ENCODE assay signal across 27 cellular contexts in genomic region chr3:73653877-73654276, GRCh38. TPM values are rescaled to one million over a fixed set of nuclear protein-coding genes. Genes with fewer than 3 reads are reported as not detected.
DNase-seq lines count a peak whose midpoint lies in the region; ATAC-seq, FAIRE-seq and TF ChIP-seq lines count a peak whose summit lies in the region.
"Had no signal": no experiment of that assay in that cellular context is flagged by ENCODE, and none has a peak within 500 bp of the region (broad histone marks: within the 10 kb centered on the region; RNA-seq: fewer than 3 reads in every experiment).

No MANE protein-coding gene starts in this region.

- H4K20me1 ChIP-seq in BLaER1 treated with 17β-estradiol and CSF1 and Interleukin-3, amounts not matched to agents 10 nM and 100 nM, result no peaks in the 10 kb centered on the region
- H4K20me1 ChIP-seq in IMR-90 (ENCODE audit: insufficient read depth, low read length), result no peaks in the 10 kb centered on the region

- H3K79me1 ChIP-seq in IMR-90 (ENCODE audit: low read depth in 1 of 2, low read length in 2 of 2), result no peaks in the 10 kb centered on the region
- H3K79me1 ChIP-seq in mesenchymal stem cell (replicated peaks; ENCODE audit: low read length, poor library complexity, severe bottlenecking), result no peaks in the 10 kb centered on the region

- H2AK5ac ChIP-seq in IMR-90 (ENCODE audit: low read depth, low read length) (no peak overlapping the region), mesenchymal stem cell (ENCODE audit: low read length, severe bottlenecking) (no peak overlapping the region)

- H3K56ac ChIP-seq in IMR-90 (ENCODE audit: extremely low read depth, insufficient read depth, low read length), result no peak overlapping the region

- no peak overlapping the region for H3K14ac ChIP-seq in IMR-90 (replicated peaks; ENCODE audit: low read depth, low read length)
- no peak overlapping the region for H3K14ac ChIP-seq in mesenchymal stem cell (ENCODE audit: low read length in 2 of 2)

- peaks cover 0 to 47% (median 30%) of the 10 kb centered on the region in 10 experiments; a peak in 14 of 20 replicates for H3K4me1 ChIP-seq in BLaER1 treated with 17β-estradiol and CSF1 and Interleukin-3, amounts not matched to agents 10 nM and 100 nM
- peaks cover 7% of the 10 kb centered on the region for H3K4me1 ChIP-seq in IMR-90 (ENCODE audit: control insufficient read depth, insufficient read depth, low read length)
- H3K4me1 ChIP-seq in mesenchymal stem cell (ENCODE audit: control insufficient read depth, insufficient read depth, low read depth, low read length), result peaks cover 3% of the 10 kb centered on the region
- H3K4me1 ChIP-seq: heart right ventricle, pancreas had no signal

- TF ChIP-seq POLR2A in IMR-90 (IDR thresholded peaks at IDR 0.05; ENCODE audit: low read depth, low read length) (no peak), GM12892 (IDR thresholded peaks at IDR 0.05; ENCODE audit: low read depth, low read length) (no peak)

- TF ChIP-seq RAD21 in IMR-90 (IDR thresholded peaks at IDR 0.05; ENCODE audit: low read length), result no peak

- FAIRE-seq in GM12892 (lab: Jason Lieb, UNC), result no peak
- FAIRE-seq: D721Med, HTR-8/SVneo, pancreas, TTC549 had no signal

- 0 out of 20 replicates have a peak overlapping the region, but pooled peaks of 1 of the 10 experiments have one; percentile 18 for H3K4me3 ChIP-seq in BLaER1 treated with 17β-estradiol and CSF1 and Interleukin-3, amounts not matched to agents 10 nM and 100 nM
- H3K4me3 ChIP-seq in IMR-90 (ENCODE audit: insufficient read depth, low read depth, low read length) (no peak overlapping the region), choroid plexus epithelial cell (ENCODE audit: low read depth, low read length) (no peak overlapping the region), mesenchymal stem cell (ENCODE audit: insufficient read depth in 1 of 2, low read depth in 1 of 2, low read length in 2 of 2) (no peak overlapping the region)
- H3K4me3 ChIP-seq: dorsolateral prefrontal cortex, heart right ventricle, pancreas had no signal

- dilution Hi-C loops in IMR-90 (cut with HindIII; ENCODE audit: low sequenced_read_pairs, unreplicated experiment), result no loop called here

- H2BK5ac ChIP-seq in IMR-90 (ENCODE audit: low read depth, low read length, poor library complexity, severe bottlenecking), result no peak overlapping the region
- no peak overlapping the region for H2BK5ac ChIP-seq in mesenchymal stem cell (ENCODE audit: low read depth, low read length, poor library complexity, severe bottlenecking)

- H2BK20ac ChIP-seq in IMR-90 (ENCODE audit: low read depth, low read length), result no peak overlapping the region

- H2BK120ac ChIP-seq in IMR-90 (ENCODE audit: low read depth, low read length), result no peak overlapping the region
- no peak overlapping the region for H2BK120ac ChIP-seq in mesenchymal stem cell (ENCODE audit: low read depth, low read length)

- H4K91ac ChIP-seq in IMR-90 (ENCODE audit: insufficient read depth, low read depth, low read length) (no peak overlapping the region), mesenchymal stem cell (ENCODE audit: low read length) (no peak overlapping the region)

- H3K4me2 ChIP-seq in BLaER1 treated with 17β-estradiol and CSF1 and Interleukin-3, amounts not matched to agents 10 nM and 100 nM, result peak overlapping the region in 7 of 11 experiments; percentile 18 to 78 (median 46); a peak in 12 of 22 replicates
- H3K4me2 ChIP-seq in IMR-90 (ENCODE audit: low read depth, low read length) (no peak overlapping the region), mesenchymal stem cell (ENCODE audit: low read length, poor library complexity, severe bottlenecking) (no peak overlapping the region)

- H2BK15ac ChIP-seq in IMR-90 (ENCODE audit: low read depth, low read length) (no peak overlapping the region), mesenchymal stem cell (ENCODE audit: low read depth, poor library complexity, severe bottlenecking) (no peak overlapping the region)

- peaks cover 0 to 10% (median 4%) of the 10 kb centered on the region in 11 experiments; a peak in 5 of 22 replicates for H3K9me3 ChIP-seq in BLaER1 treated with 17β-estradiol and CSF1 and Interleukin-3, amounts not matched to agents 10 nM and 100 nM (replicated peaks in 1 of 11)
- no peaks in the 10 kb centered on the region for H3K9me3 ChIP-seq in IMR-90 (ENCODE audit: control insufficient read depth, insufficient read depth, low read length)
- H3K9me3 ChIP-seq in mesenchymal stem cell (ENCODE audit: control insufficient read depth, low read length), result no peaks in the 10 kb centered on the region
- H3K9me3 ChIP-seq: heart right ventricle, pancreas had no signal

- in situ Hi-C loops in IMR-90 (cut with MboI; ENCODE audit: low sequenced_read_pairs), result no loop called here

- CTCF ChIA-PET in IMR-90 (lab: Yijun Ruan, JAX) (no interaction called here), GM10248 (lab: Yijun Ruan, JAX) (no interaction called here)

- peak; percentile 53 for ATAC-seq in IMR-90 (ENCODE audit: low read depth)
- ATAC-seq: activated CD4-positive, CD25-positive, alpha-beta regulatory T cell treated with anti-CD3 and anti-CD28 coated beads, Interleukin-2, amount 50 U/mL, for 24 hours; HCT116; heart right ventricle; pancreas had no signal

- TF ChIP-seq CTCF in IMR-90 (conservative IDR thresholded peaks at IDR 0.05; ENCODE audit: low read depth, low read length) (no peak), choroid plexus epithelial cell (conservative IDR thresholded peaks at IDR 0.05; ENCODE audit: low read depth, low read length) (no peak), GM10248 (IDR thresholded peaks at IDR 0.05; ENCODE audit: control extremely low read depth, extremely low read depth, low read depth, missing control alignments) (no peak)

- WGBS in IMR-90 (ENCODE audit: extremely low coverage in 2 of 2, insufficient read length in 1 of 2), 2 experiments, result no CpG with 5 or more reads among the region's 1 CpG
- WGBS in mesenchymal stem cell, result 100% methylated on average over 1 of the region's 1 CpG

- H2AK9ac ChIP-seq in IMR-90 (replicated peaks; ENCODE audit: low read depth, low read length, poor library complexity), result no peak overlapping the region

- no peak overlapping the region for H3K9ac ChIP-seq in BLaER1 treated with 17β-estradiol and CSF1 and Interleukin-3, amounts not matched to agents 10 nM and 100 nM
- H3K9ac ChIP-seq in IMR-90 (ENCODE audit: low read depth, low read length) (no peak overlapping the region), mesenchymal stem cell (ENCODE audit: low read length) (no peak overlapping the region)

- no peak overlapping the region for H2AFZ ChIP-seq in IMR-90 (replicated peaks; ENCODE audit: low read length, poor library complexity)
- no peak overlapping the region for H2AFZ ChIP-seq in mesenchymal stem cell (ENCODE audit: low read depth, low read length)

- H4K8ac ChIP-seq in IMR-90 (ENCODE audit: low read depth in 2 of 2, low read length in 2 of 2) (no peak overlapping the region), mesenchymal stem cell (ENCODE audit: low read length) (no peak overlapping the region)

- no TSS peak for BruUV-seq in IMR-90 (replicated peaks; lab: Mats Ljungman, UMichigan)

- H3K36me3 ChIP-seq in BLaER1 treated with 17β-estradiol and CSF1 and Interleukin-3, amounts not matched to agents 10 nM and 100 nM, result no peaks in the 10 kb centered on the region
- H3K36me3 ChIP-seq in IMR-90 (ENCODE audit: control insufficient read depth, insufficient read depth, low read length), result no peaks in the 10 kb centered on the region
- no peaks in the 10 kb centered on the region for H3K36me3 ChIP-seq in mesenchymal stem cell (ENCODE audit: control insufficient read depth in 1 of 2, insufficient read depth in 2 of 2, low read depth in 1 of 2, low read length in 2 of 2)
- H3K36me3 ChIP-seq: heart right ventricle, pancreas had no signal

- no peak overlapping the region for H3K4ac ChIP-seq in IMR-90 (ENCODE audit: low read depth, low read length)
- no peak overlapping the region for H3K4ac ChIP-seq in mesenchymal stem cell (ENCODE audit: low read depth in 1 of 2, low read length in 2 of 2)

- peaks cover 3% of the 10 kb centered on the region for H3K9me1 ChIP-seq in IMR-90 (ENCODE audit: insufficient read depth, low read length)

- no peaks in the 10 kb centered on the region for H3K27me3 ChIP-seq in BLaER1 treated with 17β-estradiol and CSF1 and Interleukin-3, amounts not matched to agents 10 nM and 100 nM
- H3K27me3 ChIP-seq in IMR-90 (ENCODE audit: control insufficient read depth, insufficient read depth, low read length), result no peaks in the 10 kb centered on the region
- no peaks in the 10 kb centered on the region for H3K27me3 ChIP-seq in mesenchymal stem cell (ENCODE audit: control insufficient read depth in 1 of 2, insufficient read depth in 1 of 2, low read length in 2 of 2)
- H3K27me3 ChIP-seq: dorsolateral prefrontal cortex, heart right ventricle, pancreas had no signal

- H2BK12ac ChIP-seq in mesenchymal stem cell (ENCODE audit: low read length in 2 of 2), result no peak overlapping the region

- DNase-seq in IMR-90 (peak; percentile 63), choroid plexus epithelial cell (ENCODE audit: low read depth) (peak; percentile 55), mesenchymal stem cell (peak; percentile 41), nucleus accumbens (lab: John Stamatoyannopoulos, UW) (no peak), NCI-H2196 (lab: John Stamatoyannopoulos, UW; ENCODE audit: unreplicated experiment) (no peak), GM10248 (ENCODE audit: extremely low spot score) (no peak), GM12892 (ENCODE audit: insufficient read length) (no peak)
- DNase-seq: ACHN; activated CD4-positive, alpha-beta T cell treated with anti-CD3 and anti-CD28 coated beads, Interleukin-2, amount 50 U/mL, for 48 hours; activated naive CD4-positive, alpha-beta T cell treated with anti-CD3 and anti-CD28 coated beads, Interleukin-2, amount 50 U/mL, for 16 hours; dorsolateral prefrontal cortex; heart right ventricle; KBM-7; NCI-H1436 treated with DMSO at 0.1 percent for 48 hours; NCI-H446 treated with DMSO at 0.1 percent for 48 hours; pancreas; retina; stimulated activated CD4-positive, alpha-beta T cell treated with anti-CD3 and anti-CD28 coated beads, Interleukin-2, amount 100 ng/mL, for 48 hours had no signal

- H3K18ac ChIP-seq in IMR-90 (ENCODE audit: low read depth, low read length) (no peak overlapping the region), mesenchymal stem cell (ENCODE audit: low read depth in 1 of 2, low read length in 2 of 2) (no peak overlapping the region)

- no peak overlapping the region for H3K23ac ChIP-seq in IMR-90 (ENCODE audit: low read depth, low read length)
- no peak overlapping the region for H3K23ac ChIP-seq in mesenchymal stem cell (ENCODE audit: low read length in 2 of 2)

- H3K27ac ChIP-seq in BLaER1 treated with 17β-estradiol and CSF1 and Interleukin-3, amounts not matched to agents 10 nM and 100 nM, result no peak overlapping the region
- H3K27ac ChIP-seq in IMR-90 (ENCODE audit: insufficient read depth, low read length), result no peak overlapping the region
- peak overlapping the region; percentile 11 for H3K27ac ChIP-seq in mesenchymal stem cell (ENCODE audit: low read length, poor library complexity, severe bottlenecking)
- H3K27ac ChIP-seq: dorsolateral prefrontal cortex, heart right ventricle, pancreas, RWPE1 had no signal

- POLR2A ChIA-PET in IMR-90 (lab: Charles Lee; ENCODE audit: unreplicated experiment), result no interaction called here
- POLR2A ChIA-PET in GM10248 (lab: Yijun Ruan, JAX), result no interaction called here

- intact Hi-C loops in IMR-90 (cut with micrococcal nuclease), result no loop called here

- no peak overlapping the region for H4K5ac ChIP-seq in IMR-90 (ENCODE audit: low read depth, low read length)

RNA-seq across cellular contexts. Expression of gene PDZRN3, which starts 29.1 kb away (rescaled TPM):
- 17.0 and 17.8 TPM in 2 replicates for total RNA-seq in IMR-90 (2012; rRNA removed)
- polyA plus RNA-seq in IMR-90 (2012; rRNA removed), result 9.4 and 10.3 TPM in 2 replicates
- 7.3 and 11.3 TPM in 2 replicates for polyA plus RNA-seq in IMR-90 (2012; cell fraction: cytosol; rRNA removed)
- polyA plus RNA-seq in IMR-90 (2012; cell fraction: nucleus; rRNA removed; ENCODE audit: low replicate concordance), result 14.4 and 24.7 TPM in 2 replicates
- 18.3 TPM for polyA plus RNA-seq in mesenchymal stem cell (2013, experiment 1 of 2)
- 17.2 TPM for polyA plus RNA-seq in mesenchymal stem cell (2013, experiment 2 of 2)
- polyA plus RNA-seq in GM12892 (2012; ENCODE audit: missing spikeins), result not detected
- total RNA-seq: T-helper 1 cell treated with Interleukin-12 subunit alpha and Interleukin-12 subunit beta and Interleukin-4 antibody, amounts not matched to agents 30 ng/mL and 1 ng/mL, for 36 hours had no signal
- polyA plus RNA-seq: CD14-positive monocyte had no signal

Comparison
In these comparisons a context has a peak if more than half of its experiments do, and no peak if none do; other contexts are left out.
1. H3K4me2 ChIP-seq: peak in BLaER1 treated with 17β-estradiol and CSF1 and Interleukin-3, amounts not matched to agents 10 nM and 100 nM (7 of 11); none in IMR-90 (single experiment) and mesenchymal stem cell (single experiment).
2. DNase-seq: peak in IMR-90 (single experiment), choroid plexus epithelial cell (single experiment) and mesenchymal stem cell (single experiment); none in nucleus accumbens (0 of 56), NCI-H2196 (single experiment), GM10248 (single experiment) and GM12892 (single experiment).